26 cellular contexts compared by ENCODE assay signal in the genomic region with DNA sequence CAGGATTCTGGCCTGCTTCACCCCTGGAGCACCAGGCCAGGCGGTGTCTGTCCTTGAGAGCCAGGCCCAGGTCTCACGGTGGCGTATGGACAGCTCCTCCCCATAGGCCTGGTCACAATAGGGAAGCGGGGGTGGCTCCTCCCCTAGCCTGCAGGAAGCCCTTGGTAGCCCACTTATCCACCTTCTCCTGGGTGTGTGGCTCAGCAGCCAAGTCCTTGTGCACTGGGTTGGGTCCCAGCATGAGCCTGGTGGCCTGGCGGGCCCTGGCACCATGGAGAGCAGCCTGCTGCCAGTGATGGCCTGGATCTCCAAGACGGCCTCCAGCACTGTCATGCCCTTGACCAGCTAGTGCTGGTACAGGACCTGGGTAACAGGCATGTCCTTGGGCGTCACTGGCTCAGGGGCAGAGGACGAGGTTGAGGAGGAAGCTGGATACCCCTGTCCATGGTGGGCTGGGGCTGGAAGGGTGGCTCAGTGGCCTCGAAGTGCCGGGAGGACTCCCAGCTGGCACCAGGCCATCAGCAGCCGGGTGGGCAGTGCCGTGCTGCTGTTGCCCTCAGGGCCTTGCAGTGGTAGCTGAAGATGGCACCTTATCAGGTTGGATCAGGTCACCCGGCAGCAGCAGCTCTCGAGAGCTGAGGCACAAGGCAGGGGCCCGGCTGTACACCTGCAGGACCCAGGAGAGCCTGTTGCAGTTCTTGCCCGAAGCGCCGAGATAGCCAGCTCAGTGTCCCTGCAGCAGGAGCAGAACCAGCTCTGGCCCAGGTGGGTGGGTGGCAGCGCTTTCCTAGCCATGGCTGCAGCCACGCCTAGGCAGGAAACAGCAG. TPM values are rescaled to one million over a fixed set of nuclear protein-coding genes. Genes with fewer than 3 reads are reported as not detected.
DNase-seq lines count a peak whose midpoint lies in the region; ATAC-seq, FAIRE-seq and TF ChIP-seq lines count a peak whose summit lies in the region.
"Had no signal": no experiment of that assay in that cellular context is flagged by ENCODE, and none has a peak within 500 bp of the region (broad histone marks: within the 10 kb centered on the region; RNA-seq: fewer than 3 reads in every experiment).

No MANE protein-coding gene starts in this region.

- TF ChIP-seq CTCF in C4-2B (conservative IDR thresholded peaks at IDR 0.05) (no peak), GM23338 (conservative IDR thresholded peaks at IDR 0.05; ENCODE audit: low read depth in 2 of 2) (no peak), GM12878 (IDR thresholded peaks at IDR 0.05 in 2 of 3, conservative IDR thresholded peaks at IDR 0.05 in 1 of 3; ENCODE audit: control insufficient read depth in 2 of 3, extremely low read depth in 1 of 3, insufficient read depth in 1 of 3, low read depth in 3 of 3, low read length in 3 of 3) (no peak)

- peaks cover 74% of the 10 kb centered on the region for H4K20me1 ChIP-seq in GM23338 (replicated peaks; ENCODE audit: insufficient read depth)
- H4K20me1 ChIP-seq in GM12878 (ENCODE audit: control insufficient read depth, insufficient read depth): peaks cover 12% of the 10 kb centered on the region
- H4K20me1 ChIP-seq in GM23248 (ENCODE audit: insufficient read depth): no peaks in the 10 kb centered on the region

- peak overlapping the region; percentile 61 for H3K27ac ChIP-seq in C4-2B
- no peak overlapping the region for H3K27ac ChIP-seq in GM23338 (ENCODE audit: low read depth)
- H3K27ac ChIP-seq in GM12878 (ENCODE audit: control insufficient read depth, insufficient read depth): no peak overlapping the region
- H3K27ac ChIP-seq in GM23248: no peak overlapping the region
- H3K27ac ChIP-seq: brain microvascular endothelial cell, coronary artery, heart left ventricle, left lung, psoas muscle, skin epidermis, transverse colon had no signal

- peaks cover 30% of the 10 kb centered on the region for H3K36me3 ChIP-seq in GM23338 (ENCODE audit: insufficient read depth)
- H3K36me3 ChIP-seq in GM12878 (ENCODE audit: control insufficient read depth in 2 of 2, insufficient read depth in 2 of 2, low read length in 1 of 2): peaks cover 31 to 34% of the 10 kb centered on the region in 2 experiments
- H3K36me3 ChIP-seq in GM23248 (ENCODE audit: low read depth): peaks cover 11% of the 10 kb centered on the region; the same call in 1 of the 2 replicates
- H3K36me3 ChIP-seq: transverse colon had no signal

- SMC1A ChIA-PET in GM12878 (lab: Charles Lee; ENCODE audit: uncharacterized antibody, unreplicated experiment): interaction anchor here (2.0 kb wide), 1 partner anchor 123 kb away, joined by 7 read pairs; no protein-coding TSS in a partner anchor

- no peak overlapping the region for H3K4me3 Mint-ChIP-seq in GM23338
- H3K4me3 Mint-ChIP-seq: activated T-helper 1 cell treated with anti-CD3 and anti-CD28 coated beads, Interleukin-12 subunit alpha, Interleukin-12 subunit beta, Interleukin-2, Interleukin-4 antibody, amounts not matched to agents 30 ng/mL and 10 ng/mL and 1 ng/mL, durations not matched to agents 14 hours and 24 hours and 36 hours; stimulated activated naive CD8-positive, alpha-beta T cell treated with anti-CD3 and anti-CD28 coated beads, Interleukin-15, Interleukin-2, amounts not matched to agents 100 ng/mL and 50 ng/mL, for 24 hours; T-helper 2 cell treated with Interferon-gamma antibody and Interleukin-4, amounts not matched to agents 5 μg/mL and 100 μg/mL, for 36 hours had no signal

- FAIRE-seq in GM12878 (lab: Jason Lieb, UNC): no peak
- FAIRE-seq: GM19239, H54 had no signal

- in situ Hi-C loops in GM12878 (cut with MboI): no loop called here
- in situ Hi-C loops in GM23248 (cut with MboI): loop anchor here (25.0 kb wide), 1 partner anchor 436 kb away; the partner anchor contains the start of gene NAPSA

- H2AFZ ChIP-seq in GM23338: no peak overlapping the region
- H2AFZ ChIP-seq in GM12878 (ENCODE audit: control insufficient read depth, low read depth, low read length): no peak overlapping the region
- no peak overlapping the region for H2AFZ ChIP-seq in GM23248

- no peak for TF ChIP-seq RAD21 in GM12878 (IDR thresholded peaks at IDR 0.05; ENCODE audit: insufficient read depth, low read depth, low read length)

- H3K27me3 Mint-ChIP-seq in GM23338 (ENCODE audit: insufficient read depth, low read depth, poor library complexity): peaks cover 35% of the 10 kb centered on the region
- H3K27me3 Mint-ChIP-seq: stimulated activated naive CD8-positive, alpha-beta T cell treated with anti-CD3 and anti-CD28 coated beads, Interleukin-15, Interleukin-2, amounts not matched to agents 100 ng/mL and 50 ng/mL, for 24 hours had no signal

- H3K9me3 Mint-ChIP-seq in GM23338: peaks cover 3% of the 10 kb centered on the region; the same call in 2 of the 3 replicates
- H3K9me3 Mint-ChIP-seq: activated T-helper 1 cell treated with anti-CD3 and anti-CD28 coated beads, Interleukin-12 subunit alpha, Interleukin-12 subunit beta, Interleukin-2, Interleukin-4 antibody, amounts not matched to agents 30 ng/mL and 10 ng/mL and 1 ng/mL, durations not matched to agents 14 hours and 24 hours and 36 hours; stimulated activated naive CD8-positive, alpha-beta T cell treated with anti-CD3 and anti-CD28 coated beads, Interleukin-15, Interleukin-2, amounts not matched to agents 100 ng/mL and 50 ng/mL, for 24 hours; T-helper 2 cell treated with Interferon-gamma antibody and Interleukin-4, amounts not matched to agents 5 μg/mL and 100 μg/mL, for 36 hours had no signal

- POLR2A ChIA-PET in GM12878 (lab: Charles Lee): no interaction called here

- H3K9me3 ChIP-seq in GM12878 (replicated peaks; ENCODE audit: control insufficient read depth, insufficient read depth, low read length) (no peaks in the 10 kb centered on the region), GM23248 (ENCODE audit: low read depth) (no peaks in the 10 kb centered on the region)
- H3K9me3 ChIP-seq: heart left ventricle, left lung, psoas muscle, transverse colon had no signal

- DNase-seq in GM23338 (ENCODE audit: low spot score): no peak
- no peak for DNase-seq in GM12878 (ENCODE audit: low read depth, low spot score)
- no peak for DNase-seq in GM23248
- no peak for DNase-seq in DMS79 (lab: John Stamatoyannopoulos, UW)
- DNase-seq: AML-193, brain microvascular endothelial cell, heart left ventricle, left lung, NCI-H1694 treated with DMSO at 0.1 percent for 48 hours, NCI-H2227 treated with DMSO at 0.1 percent for 48 hours, psoas muscle, transverse colon had no signal

- H3K9ac ChIP-seq in GM12878 (ENCODE audit: control insufficient read depth, insufficient read depth, low read length) (no peak overlapping the region), GM23248 (no peak overlapping the region)

- 92% methylated on average over 20 of the region's 20 CpGs for WGBS in GM12878 (ENCODE audit: insufficient coverage, insufficient replicate concordance, low lambda C conversion rate, missing lambda C conversion rate)
- 84 to 88% methylated on average over 19 of the region's 20 CpGs for WGBS in GM23248 (ENCODE audit: low coverage in 1 of 2, low lambda C conversion rate in 2 of 2, missing lambda C conversion rate in 2 of 2), 2 experiments

- H3K4me3 ChIP-seq in GM23338: no peak overlapping the region
- H3K4me3 ChIP-seq in GM12878: no peak overlapping the region
- no peak overlapping the region for H3K4me3 ChIP-seq in GM23248
- H3K4me3 ChIP-seq: coronary artery, heart left ventricle, left lung, psoas muscle, skin epidermis, transverse colon had no signal

- CTCF ChIA-PET in GM12878 (lab: Yijun Ruan, JAX): interaction anchor here (1.3 kb wide), 1 partner anchor 124 kb away, joined by 3 read pairs; no protein-coding TSS in a partner anchor

- H3K9me2 ChIP-seq in GM23338 (ENCODE audit: insufficient read depth) (no peaks in the 10 kb centered on the region), GM23248 (ENCODE audit: insufficient read depth) (no peaks in the 10 kb centered on the region)

- peak overlapping the region; percentile 59; the same call in 1 of the 2 replicates for H3K27ac Mint-ChIP-seq in GM23338
- H3K27ac Mint-ChIP-seq: activated T-helper 1 cell treated with anti-CD3 and anti-CD28 coated beads, Interleukin-12 subunit alpha, Interleukin-12 subunit beta, Interleukin-2, Interleukin-4 antibody, amounts not matched to agents 30 ng/mL and 10 ng/mL and 1 ng/mL, durations not matched to agents 14 hours and 24 hours and 36 hours; stimulated activated naive CD8-positive, alpha-beta T cell treated with anti-CD3 and anti-CD28 coated beads, Interleukin-15, Interleukin-2, amounts not matched to agents 100 ng/mL and 50 ng/mL, for 24 hours; T-helper 2 cell treated with Interferon-gamma antibody and Interleukin-4, amounts not matched to agents 5 μg/mL and 100 μg/mL, for 36 hours had no signal

- TF ChIP-seq POLR2A in GM12878 (IDR thresholded peaks at IDR 0.05; ENCODE audit: low read depth, low read length): peak; percentile 68

- peaks cover 19% of the 10 kb centered on the region for H3K4me1 ChIP-seq in GM23338 (ENCODE audit: insufficient read depth)
- H3K4me1 ChIP-seq in GM12878 (ENCODE audit: control insufficient read depth, insufficient read depth, low read length): peaks cover 12% of the 10 kb centered on the region
- peaks cover 6% of the 10 kb centered on the region; the same call in 1 of the 2 replicates for H3K4me1 ChIP-seq in GM23248 (ENCODE audit: insufficient read depth)

- no TSS peak for BruUV-seq in GM12878 (replicated peaks; lab: Mats Ljungman, UMichigan)

- H3K4me2 ChIP-seq in GM23338: no peak overlapping the region
- no peak overlapping the region for H3K4me2 ChIP-seq in GM12878 (ENCODE audit: control insufficient read depth, insufficient read depth)
- H3K4me2 ChIP-seq in GM23248 (ENCODE audit: unreplicated experiment): no peak overlapping the region

- H3K4me1 Mint-ChIP-seq in GM23338: peaks cover 25% of the 10 kb centered on the region

- H3K27me3 ChIP-seq in GM23338 (ENCODE audit: insufficient read depth): no peaks in the 10 kb centered on the region
- H3K27me3 ChIP-seq in GM12878 (replicated peaks in 1 of 2; ENCODE audit: control insufficient read depth in 2 of 2, insufficient read depth in 2 of 2, low read length in 1 of 2): no peaks in the 10 kb centered on the region
- H3K27me3 ChIP-seq in GM23248 (replicated peaks; ENCODE audit: insufficient read depth): no peaks in the 10 kb centered on the region
- H3K27me3 ChIP-seq: brain microvascular endothelial cell, left lung, transverse colon had no signal

- RAD21 ChIA-PET in GM12878 (lab: Charles Lee; ENCODE audit: unreplicated experiment): no interaction called here

- H3F3A ChIP-seq in GM23338 (replicated peaks; ENCODE audit: low read depth): peaks cover 69% of the 10 kb centered on the region
- H3F3A ChIP-seq in GM23248 (ENCODE audit: insufficient read depth): no peaks in the 10 kb centered on the region

- no peak for TF ChIP-seq EP300 in GM12878 (IDR thresholded peaks at IDR 0.05; ENCODE audit: borderline replicate concordance in 1 of 2, control insufficient read depth in 1 of 2, low read depth in 2 of 2, low read length in 2 of 2)

- peaks cover 73% of the 10 kb centered on the region for H3K36me3 Mint-ChIP-seq in GM23338 (ENCODE audit: low read depth)

- H3K79me2 ChIP-seq in GM23338 (replicated peaks; ENCODE audit: insufficient read depth) (peaks cover 41% of the 10 kb centered on the region), GM12878 (ENCODE audit: control insufficient read depth, insufficient read depth, low read length) (peaks cover 36% of the 10 kb centered on the region), GM23248 (ENCODE audit: insufficient read depth) (peaks cover 36% of the 10 kb centered on the region)

- intact Hi-C loops in GM12878 (cut with micrococcal nuclease; ENCODE audit: unreplicated experiment): no loop called here

- no peak for ATAC-seq in GM23338
- ATAC-seq in GM12878: no peak
- ATAC-seq: activated CD4-positive, CD25-positive, alpha-beta regulatory T cell treated with anti-CD3 and anti-CD28 coated beads, Interleukin-2, amount 50 U/mL, for 24 hours; heart left ventricle; left lung; Panc1; psoas muscle had no signal

RNA-seq across cellular contexts. Expression of gene ACP4, which starts 8.1 kb away (rescaled TPM):
- total RNA-seq in GM23338 (2014; rRNA removed; shearing (Covaris generic)): not detected in 2 replicates
- polyA plus RNA-seq in GM23338 (2016; fragmentation: Nextera tagmentation; extraction: Ambion mirVana): not detected in 2 replicates
- not detected in 2 replicates for total RNA-seq in GM12878 (2013; cell fraction: nucleolus; rRNA removed)
- not detected in 2 replicates for total RNA-seq in GM12878 (2014; rRNA removed)
- not detected in 2 replicates for total RNA-seq in GM12878 (2014; rRNA removed; fragmentation: Illumina TruSeq; extraction: Trizol)
- not detected in 2 replicates for total RNA-seq in GM12878 (2021)
- polyA plus RNA-seq in GM12878 (2011; ENCODE audit: low read depth): not detected
- not detected in 2 replicates for polyA plus RNA-seq in GM12878 (2011; rRNA removed)
- not detected in 2 replicates for polyA plus RNA-seq in GM12878 (2011; cell fraction: cytosol; rRNA removed)
- not detected in 2 replicates for polyA plus RNA-seq in GM12878 (2011; cell fraction: nucleus; rRNA removed)
- not detected in 2 replicates for polyA plus RNA-seq in GM12878 (2012)
- not detected in 2 replicates for polyA plus RNA-seq in GM12878 (2014; fragmentation: Illumina TruSeq; extraction: Trizol)
- not detected for polyA plus RNA-seq in GM12878 (2014; fragmentation: Nextera tagmentation; extraction: Ambion mirVana)
- not detected in 2 replicates for polyA plus RNA-seq in GM12878 (2014; rRNA removed)
- not detected for polyA plus RNA-seq in GM12878 (2016; fragmentation: Nextera tagmentation; extraction: Ambion mirVana)
- not detected in 2 replicates for polyA minus RNA-seq in GM12878 (2011; rRNA and poly(A)+ RNA removed)
- not detected in 2 replicates for polyA minus RNA-seq in GM12878 (2011; cell fraction: cytosol; rRNA and poly(A)+ RNA removed)
- not detected in 2 replicates for polyA minus RNA-seq in GM12878 (2011; cell fraction: nucleus; rRNA and poly(A)+ RNA removed)
- total RNA-seq in GM23248 (2014; rRNA removed; shearing (Covaris generic)): not detected in 2 replicates
- not detected in 2 replicates for polyA plus RNA-seq in GM23248 (2016; fragmentation: Nextera tagmentation; extraction: Ambion mirVana)
- total RNA-seq: activated T-helper 1 cell treated with anti-CD3 and anti-CD28 coated beads, Interleukin-12 subunit alpha, Interleukin-12 subunit beta, Interleukin-2, Interleukin-4 antibody, amounts not matched to agents 30 ng/mL and 10 ng/mL and 1 ng/mL, durations not matched to agents 14 hours and 24 hours and 36 hours; heart left ventricle; left lung; M059J; mononuclear cell; psoas muscle; SK-MEL-5; transverse colon had no signal
- polyA plus RNA-seq: heart left ventricle, neural cell, psoas muscle had no signal

RNA-seq across cellular contexts. Expression of gene KLK1, which starts 25.3 kb away (rescaled TPM):
- 0.31 TPM in 1 of 2 replicates, not detected in the other for total RNA-seq in GM23338 (2014; rRNA removed; shearing (Covaris generic))
- polyA plus RNA-seq in GM23338 (2016; fragmentation: Nextera tagmentation; extraction: Ambion mirVana) (2.4 and 3.0 TPM in 2 replicates), GM12878 (2011; rRNA removed) (21.1 and 24.8 TPM in 2 replicates), GM12878 (2014; fragmentation: Illumina TruSeq; extraction: Trizol) (27.1 and 34.6 TPM in 2 replicates), GM12878 (2014; fragmentation: Nextera tagmentation; extraction: Ambion mirVana) (10 to 100 TPM; 20.7 to 22.0 TPM), GM12878 (2014; rRNA removed) (19.6 and 22.8 TPM in 2 replicates), GM12878 (2016; fragmentation: Nextera tagmentation; extraction: Ambion mirVana) (10 to 100 TPM; 13.9 to 14.4 TPM), GM23248 (2016; fragmentation: Nextera tagmentation; extraction: Ambion mirVana) (not detected in 2 replicates)
- 21.5 and 24.1 TPM in 2 replicates for total RNA-seq in GM12878 (2013; cell fraction: nucleolus; rRNA removed)
- total RNA-seq in GM12878 (2014; rRNA removed) (3.3 and 3.4 TPM in 2 replicates), GM12878 (2014; rRNA removed; fragmentation: Illumina TruSeq; extraction: Trizol) (3.4 and 3.5 TPM in 2 replicates), GM12878 (2021) (24.8 and 27.5 TPM in 2 replicates)
- 28.1 TPM for polyA plus RNA-seq in GM12878 (2011; ENCODE audit: low read depth)
- 23.5 and 37.4 TPM in 2 replicates for polyA plus RNA-seq in GM12878 (2011; cell fraction: cytosol; rRNA removed)
- 28.3 and 35.0 TPM in 2 replicates for polyA plus RNA-seq in GM12878 (2011; cell fraction: nucleus; rRNA removed)
- polyA plus RNA-seq in GM12878 (2012): 55.9 and 77.5 TPM in 2 replicates
- 26.0 and 41.9 TPM in 2 replicates for polyA minus RNA-seq in GM12878 (2011; rRNA and poly(A)+ RNA removed)
- 12.9 and 16.8 TPM in 2 replicates for polyA minus RNA-seq in GM12878 (2011; cell fraction: cytosol; rRNA and poly(A)+ RNA removed)
- polyA minus RNA-seq in GM12878 (2011; cell fraction: nucleus; rRNA and poly(A)+ RNA removed): 17.8 and 37.6 TPM in 2 replicates
- not detected in 2 replicates for total RNA-seq in GM23248 (2014; rRNA removed; shearing (Covaris generic))
- total RNA-seq: M059J, mononuclear cell, SK-MEL-5 had no signal
- polyA plus RNA-seq: neural cell had no signal

RNA-seq across cellular contexts. Expression of gene GPR32, which starts 28.1 kb away (rescaled TPM):
- not detected in 2 replicates for total RNA-seq in GM23338 (2014; rRNA removed; shearing (Covaris generic))
- polyA plus RNA-seq in GM23338 (2016; fragmentation: Nextera tagmentation; extraction: Ambion mirVana) (not detected in 2 replicates), GM12878 (2011; rRNA removed) (not detected in 2 replicates), GM12878 (2014; fragmentation: Illumina TruSeq; extraction: Trizol) (not detected in 2 replicates), GM12878 (2014; fragmentation: Nextera tagmentation; extraction: Ambion mirVana) (not detected), GM12878 (2014; rRNA removed) (not detected in 2 replicates), GM12878 (2016; fragmentation: Nextera tagmentation; extraction: Ambion mirVana) (not detected), GM23248 (2016; fragmentation: Nextera tagmentation; extraction: Ambion mirVana) (not detected in 2 replicates)
- not detected in 2 replicates for total RNA-seq in GM12878 (2013; cell fraction: nucleolus; rRNA removed)
- total RNA-seq in GM12878 (2014; rRNA removed) (not detected in 2 replicates), GM12878 (2014; rRNA removed; fragmentation: Illumina TruSeq; extraction: Trizol) (not detected in 2 replicates), GM12878 (2021) (not detected in 2 replicates)
- polyA plus RNA-seq in GM12878 (2011; ENCODE audit: low read depth): not detected
- not detected in 2 replicates for polyA plus RNA-seq in GM12878 (2011; cell fraction: cytosol; rRNA removed)
- not detected in 2 replicates for polyA plus RNA-seq in GM12878 (2011; cell fraction: nucleus; rRNA removed)
- polyA plus RNA-seq in GM12878 (2012): not detected in 2 replicates
- polyA minus RNA-seq in GM12878 (2011; rRNA and poly(A)+ RNA removed): not detected in 2 replicates
- not detected in 2 replicates for polyA minus RNA-seq in GM12878 (2011; cell fraction: cytosol; rRNA and poly(A)+ RNA removed)
- polyA minus RNA-seq in GM12878 (2011; cell fraction: nucleus; rRNA and poly(A)+ RNA removed): not detected in 2 replicates
- total RNA-seq in GM23248 (2014; rRNA removed; shearing (Covaris generic)): not detected in 2 replicates
- total RNA-seq: activated T-helper 1 cell treated with anti-CD3 and anti-CD28 coated beads, Interleukin-12 subunit alpha, Interleukin-12 subunit beta, Interleukin-2, Interleukin-4 antibody, amounts not matched to agents 30 ng/mL and 10 ng/mL and 1 ng/mL, durations not matched to agents 14 hours and 24 hours and 36 hours; heart left ventricle; left lung; M059J; mononuclear cell; psoas muscle; SK-MEL-5; transverse colon had no signal
- polyA plus RNA-seq: heart left ventricle, neural cell, psoas muscle had no signal

RNA-seq across cellular contexts. Expression of gene KLK15, which starts 35.0 kb away (rescaled TPM):
- total RNA-seq in GM23338 (2014; rRNA removed; shearing (Covaris generic)): not detected in 2 replicates
- polyA plus RNA-seq in GM23338 (2016; fragmentation: Nextera tagmentation; extraction: Ambion mirVana) (not detected in 2 replicates), GM12878 (2011; rRNA removed) (not detected in 2 replicates), GM12878 (2014; fragmentation: Illumina TruSeq; extraction: Trizol) (0.04 TPM in 1 of 2 replicates, not detected in the other), GM12878 (2014; fragmentation: Nextera tagmentation; extraction: Ambion mirVana) (not detected), GM12878 (2014; rRNA removed) (0.05 and 0.08 TPM in 2 replicates), GM12878 (2016; fragmentation: Nextera tagmentation; extraction: Ambion mirVana) (not detected), GM23248 (2016; fragmentation: Nextera tagmentation; extraction: Ambion mirVana) (not detected in 2 replicates)
- not detected in 2 replicates for total RNA-seq in GM12878 (2013; cell fraction: nucleolus; rRNA removed)
- total RNA-seq in GM12878 (2014; rRNA removed) (not detected in 2 replicates), GM12878 (2014; rRNA removed; fragmentation: Illumina TruSeq; extraction: Trizol) (not detected in 2 replicates), GM12878 (2021) (not detected in 2 replicates)
- not detected for polyA plus RNA-seq in GM12878 (2011; ENCODE audit: low read depth)
- not detected in 2 replicates for polyA plus RNA-seq in GM12878 (2011; cell fraction: cytosol; rRNA removed)
- polyA plus RNA-seq in GM12878 (2011; cell fraction: nucleus; rRNA removed): not detected in 2 replicates
- 0.13 TPM in 1 of 2 replicates, not detected in the other for polyA plus RNA-seq in GM12878 (2012)
- not detected in 2 replicates for polyA minus RNA-seq in GM12878 (2011; rRNA and poly(A)+ RNA removed)
- polyA minus RNA-seq in GM12878 (2011; cell fraction: cytosol; rRNA and poly(A)+ RNA removed): not detected in 2 replicates
- not detected in 2 replicates for polyA minus RNA-seq in GM12878 (2011; cell fraction: nucleus; rRNA and poly(A)+ RNA removed)
- not detected in 2 replicates for total RNA-seq in GM23248 (2014; rRNA removed; shearing (Covaris generic))
- total RNA-seq: activated T-helper 1 cell treated with anti-CD3 and anti-CD28 coated beads, Interleukin-12 subunit alpha, Interleukin-12 subunit beta, Interleukin-2, Interleukin-4 antibody, amounts not matched to agents 30 ng/mL and 10 ng/mL and 1 ng/mL, durations not matched to agents 14 hours and 24 hours and 36 hours; heart left ventricle; left lung; M059J; mononuclear cell; psoas muscle; SK-MEL-5 had no signal
- polyA plus RNA-seq: heart left ventricle, neural cell, psoas muscle had no signal

RNA-seq across cellular contexts. Expression of gene KLK3, which starts 56.4 kb away (rescaled TPM):
- total RNA-seq in GM23338 (2014; rRNA removed; shearing (Covaris generic)): not detected in 2 replicates
- 0.14 and 0.19 TPM in 2 replicates for polyA plus RNA-seq in GM23338 (2016; fragmentation: Nextera tagmentation; extraction: Ambion mirVana)
- not detected in 2 replicates for total RNA-seq in GM12878 (2013; cell fraction: nucleolus; rRNA removed)
- not detected in 2 replicates for total RNA-seq in GM12878 (2014; rRNA removed)
- not detected in 2 replicates for total RNA-seq in GM12878 (2014; rRNA removed; fragmentation: Illumina TruSeq; extraction: Trizol)
- total RNA-seq in GM12878 (2021): not detected in 2 replicates
- polyA plus RNA-seq in GM12878 (2011; ENCODE audit: low read depth): not detected
- 0.09 and 0.31 TPM in 2 replicates for polyA plus RNA-seq in GM12878 (2011; rRNA removed)
- polyA plus RNA-seq in GM12878 (2011; cell fraction: cytosol; rRNA removed): 0.07 and 0.20 TPM in 2 replicates
- polyA plus RNA-seq in GM12878 (2011; cell fraction: nucleus; rRNA removed): 0.31 and 0.83 TPM in 2 replicates
- polyA plus RNA-seq in GM12878 (2012): not detected in 2 replicates
- polyA plus RNA-seq in GM12878 (2014; fragmentation: Illumina TruSeq; extraction: Trizol): not detected in 2 replicates
- polyA plus RNA-seq in GM12878 (2014; fragmentation: Nextera tagmentation; extraction: Ambion mirVana): not detected
- polyA plus RNA-seq in GM12878 (2014; rRNA removed): not detected in 2 replicates
- polyA plus RNA-seq in GM12878 (2016; fragmentation: Nextera tagmentation; extraction: Ambion mirVana): not detected
- 0.15 TPM in 1 of 2 replicates, not detected in the other for polyA minus RNA-seq in GM12878 (2011; rRNA and poly(A)+ RNA removed)
- polyA minus RNA-seq in GM12878 (2011; cell fraction: cytosol; rRNA and poly(A)+ RNA removed): not detected in 2 replicates
- 0.36 TPM in 1 of 2 replicates, not detected in the other for polyA minus RNA-seq in GM12878 (2011; cell fraction: nucleus; rRNA and poly(A)+ RNA removed)
- total RNA-seq in GM23248 (2014; rRNA removed; shearing (Covaris generic)): not detected in 2 replicates
- not detected in 2 replicates for polyA plus RNA-seq in GM23248 (2016; fragmentation: Nextera tagmentation; extraction: Ambion mirVana)
- total RNA-seq: activated T-helper 1 cell treated with anti-CD3 and anti-CD28 coated beads, Interleukin-12 subunit alpha, Interleukin-12 subunit beta, Interleukin-2, Interleukin-4 antibody, amounts not matched to agents 30 ng/mL and 10 ng/mL and 1 ng/mL, durations not matched to agents 14 hours and 24 hours and 36 hours; heart left ventricle; left lung; M059J; psoas muscle; SK-MEL-5 had no signal
- polyA plus RNA-seq: heart left ventricle, neural cell, psoas muscle had no signal
